Comparison of ENCODE assay signal across 34 cellular contexts in the genomic region with DNA sequence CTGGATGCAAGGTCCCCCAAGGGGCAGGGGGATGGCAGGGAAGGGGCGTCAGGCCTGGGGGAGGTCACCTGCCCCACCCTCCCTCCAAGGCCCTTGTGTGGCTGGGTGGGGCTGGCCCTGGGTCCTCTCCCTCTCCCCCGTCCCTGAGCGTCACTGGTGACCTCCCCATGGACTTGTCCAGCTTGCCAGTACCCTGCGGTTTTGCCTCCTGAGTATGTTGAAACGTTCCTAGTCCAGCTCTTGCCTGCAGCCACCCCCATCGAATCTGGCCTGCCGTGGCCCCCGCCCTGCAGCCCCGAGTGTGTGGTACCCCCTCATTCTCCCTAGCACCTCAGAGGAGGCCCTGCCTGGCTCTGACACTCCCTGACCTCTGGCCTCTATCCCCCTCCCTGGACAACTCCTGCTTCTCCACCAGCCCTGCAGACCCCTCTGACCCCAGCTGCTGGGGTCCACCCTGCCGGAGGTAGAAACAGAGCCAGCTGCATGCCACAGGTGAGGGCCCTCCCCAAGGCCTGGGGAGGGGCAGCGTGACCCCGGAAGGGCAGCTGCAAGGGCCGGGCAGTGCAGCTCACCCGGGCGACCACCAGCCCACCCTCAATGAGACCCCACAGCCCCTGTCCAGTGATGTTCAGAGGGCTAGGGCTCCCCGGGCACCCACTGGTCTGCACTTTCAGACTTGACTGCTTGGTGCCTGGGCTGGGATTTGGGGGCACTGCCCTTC. TPM values are rescaled to one million over a fixed set of nuclear protein-coding genes. Genes with fewer than 3 reads are reported as not detected.
A peak's percentile ranks its signal among the peaks of the same experiment; 100 is the strongest.
DNase-seq lines count a peak whose midpoint lies in the region; ATAC-seq, FAIRE-seq and TF ChIP-seq lines count a peak whose summit lies in the region.
"Had no signal": no experiment of that assay in that cellular context is flagged by ENCODE, and none has a peak within 500 bp of the region (broad histone marks: within the 10 kb centered on the region; RNA-seq: fewer than 3 reads in every experiment).

No MANE protein-coding gene starts in this region.

- FAIRE-seq in RCC 7860 (lab: Jason Lieb, UNC): no peak
- FAIRE-seq: GM12892 had no signal

- peak; percentile 11 for ATAC-seq in stimulated activated naive CD8-positive, alpha-beta T cell treated with anti-CD3 and anti-CD28 coated beads, Interleukin-15, amount 100 ng/mL, for 72 hours
- no peak for ATAC-seq in stimulated activated naive CD8-positive, alpha-beta T cell treated with anti-CD3 and anti-CD28 coated beads, Interleukin-15, Interleukin-2, amounts not matched to agents 100 U/mL and 50 U/mL, for 24 hours
- ATAC-seq: activated T-cell treated with anti-CD3 and anti-CD28 coated beads, Interleukin-2, amount 50 U/mL, for 4 hours; gastroesophageal sphincter; left colon had no signal

- no peaks in the 10 kb centered on the region for H3K9me3 Mint-ChIP-seq in stimulated activated naive CD8-positive, alpha-beta T cell treated with anti-CD3 and anti-CD28 coated beads, Interleukin-15, amount 100 ng/mL, for 72 hours
- H3K9me3 Mint-ChIP-seq: activated naive CD8-positive, alpha-beta T cell treated with anti-CD3 and anti-CD28 coated beads for 36 hours; activated T-cell treated with anti-CD3 and anti-CD28 coated beads, Interleukin-2, amount 50 U/mL, for 4 hours; nephron had no signal

- H3K27me3 Mint-ChIP-seq in stimulated activated naive CD8-positive, alpha-beta T cell treated with anti-CD3 and anti-CD28 coated beads, Interleukin-15, amount 100 ng/mL, for 72 hours: peaks cover 7% of the 10 kb centered on the region

- no peaks in the 10 kb centered on the region for H3K4me1 Mint-ChIP-seq in stimulated activated naive CD8-positive, alpha-beta T cell treated with anti-CD3 and anti-CD28 coated beads, Interleukin-15, amount 100 ng/mL, for 72 hours
- H3K4me1 Mint-ChIP-seq: activated naive CD8-positive, alpha-beta T cell treated with anti-CD3 and anti-CD28 coated beads for 36 hours; nephron had no signal

- H3K4me3 ChIP-seq in fibroblast of villous mesenchyme (ENCODE audit: low read depth, low read length): no peak overlapping the region
- H3K4me3 ChIP-seq: gastroesophageal sphincter, ovary, smooth muscle cell, thyroid gland, vagina had no signal

- no peak for TF ChIP-seq CTCF in fibroblast of villous mesenchyme (IDR thresholded peaks at IDR 0.05; ENCODE audit: insufficient read depth, low read depth, low read length)

- no peak overlapping the region for H3K27ac Mint-ChIP-seq in stimulated activated naive CD8-positive, alpha-beta T cell treated with anti-CD3 and anti-CD28 coated beads, Interleukin-15, amount 100 ng/mL, for 72 hours
- H3K27ac Mint-ChIP-seq: activated naive CD8-positive, alpha-beta T cell treated with anti-CD3 and anti-CD28 coated beads for 36 hours; nephron had no signal

- no peak overlapping the region for H3K4me3 Mint-ChIP-seq in stimulated activated naive CD8-positive, alpha-beta T cell treated with anti-CD3 and anti-CD28 coated beads, Interleukin-15, amount 100 ng/mL, for 72 hours
- H3K4me3 Mint-ChIP-seq: activated naive CD8-positive, alpha-beta T cell treated with anti-CD3 and anti-CD28 coated beads for 36 hours; activated T-cell treated with anti-CD3 and anti-CD28 coated beads, Interleukin-2, amount 50 U/mL, for 4 hours; nephron had no signal

- DNase-seq in stimulated activated naive CD8-positive, alpha-beta T cell treated with anti-CD3 and anti-CD28 coated beads, Interleukin-15, amount 100 ng/mL, for 72 hours: no peak
- DNase-seq in stimulated activated naive CD8-positive, alpha-beta T cell treated with anti-CD3 and anti-CD28 coated beads, Interleukin-15, Interleukin-2, amounts not matched to agents 100 U/mL and 50 U/mL, for 24 hours: no peak
- DNase-seq in NCI-H226 (peak; percentile 73), fibroblast of villous mesenchyme (ENCODE audit: low read depth) (peak; percentile 23), RCC 7860 (ENCODE audit: low spot score) (no peak), NCI-H1436 (lab: John Stamatoyannopoulos, UW) (no peak), HuH-7 (ENCODE audit: low spot score) (no peak)
- DNase-seq in stimulated activated CD4-positive, alpha-beta T cell treated with anti-CD3 and anti-CD28 coated beads, Interleukin-2, amount 100 ng/mL, for 48 hours: no peak
- DNase-seq: ACHN; activated gamma-delta T cell; activated naive CD8-positive, alpha-beta T cell treated with anti-CD3 and anti-CD28 coated beads for 36 hours; activated T-cell treated with anti-CD3 and anti-CD28 coated beads, Interleukin-2, amount 50 U/mL, for 4 hours; central memory CD4-positive, alpha-beta T cell; erythroblast; hippocampal formation; IMR-90; left colon; NCI-H1092; NCI-H187; NCI-H510A treated with DMSO at 0.1 percent for 48 hours; ovary; SK-N-SH; stimulated activated CD4-positive, alpha-beta T cell treated with anti-CD3 and anti-CD28 coated beads, Interleukin-2, amount 100 ng/mL, for 24 hours; stimulated activated CD8-positive, alpha-beta memory T cell treated with anti-CD3 and anti-CD28 coated beads, Interleukin-4, amount 100 ng/mL, for 48 hours had no signal

RNA-seq across cellular contexts. Expression of a gene that starts 4.1 kb away (rescaled TPM):
- total RNA-seq in fibroblast of villous mesenchyme: not detected in 2 replicates
- total RNA-seq: activated naive CD8-positive, alpha-beta T cell treated with anti-CD3 and anti-CD28 coated beads for 36 hours; aorta; G401; IMR-90; left colon; renal cortical epithelial cell; smooth muscle cell; T-helper 1 cell treated with Interleukin-12 subunit alpha and Interleukin-12 subunit beta and Interleukin-4 antibody, amounts not matched to agents 30 ng/mL and 1 ng/mL, for 36 hours; thyroid gland; vagina had no signal

RNA-seq across cellular contexts. Expression of a gene that starts 34.1 kb away (rescaled TPM):
- not detected in 2 replicates for total RNA-seq in fibroblast of villous mesenchyme
- total RNA-seq: activated naive CD8-positive, alpha-beta T cell treated with anti-CD3 and anti-CD28 coated beads for 36 hours; G401; IMR-90; renal cortical epithelial cell; smooth muscle cell; T-helper 1 cell treated with Interleukin-12 subunit alpha and Interleukin-12 subunit beta and Interleukin-4 antibody, amounts not matched to agents 30 ng/mL and 1 ng/mL, for 36 hours; thyroid gland; vagina had no signal

Comparison
In these comparisons a context has a peak if more than half of its experiments do, and no peak if none do; other contexts are left out.
1. DNase-seq: peak in NCI-H226 (single experiment) and fibroblast of villous mesenchyme (single experiment); none in stimulated activated naive CD8-positive, alpha-beta T cell treated with anti-CD3 and anti-CD28 coated beads, Interleukin-15, amount 100 ng/mL, for 72 hours (0 of 2), stimulated activated naive CD8-positive, alpha-beta T cell treated with anti-CD3 and anti-CD28 coated beads, Interleukin-15, Interleukin-2, amounts not matched to agents 100 U/mL and 50 U/mL, for 24 hours (single experiment), RCC 7860 (single experiment), stimulated activated CD4-positive, alpha-beta T cell treated with anti-CD3 and anti-CD28 coated beads, Interleukin-2, amount 100 ng/mL, for 48 hours (0 of 2), NCI-H1436 (single experiment) and HuH-7 (single experiment).